In genomic region chr6:7973603-7974002, GRCh38 we compare ENCODE assay signal across 23 cellular contexts.
"Had no signal": no experiment of that assay in that cellular context is flagged by ENCODE, and none has a peak within 500 bp of the region (broad histone marks: within the 10 kb centered on the region; RNA-seq: fewer than 3 reads in every experiment).

No MANE protein-coding gene starts in this region.

- H3K36me3 ChIP-seq: cardiac muscle cell, Peyer's patch had no signal

- H3K4me3 ChIP-seq: cardiac muscle cell, Peyer's patch had no signal

- FAIRE-seq: astrocyte, colon had no signal

- DNase-seq: activated CD4-positive, alpha-beta memory T cell treated with anti-CD3 and anti-CD28 coated beads, Interleukin-2, amount 10 ng/mL, durations not matched to agents 7 days and 5 days; activated CD4-positive, alpha-beta T cell treated with anti-CD3 and anti-CD28 coated beads, Interleukin-2, amount 50 U/mL, for 1 hour; activated CD4-positive, CD25-positive, alpha-beta regulatory T cell; activated gamma-delta T cell; activated naive CD4-positive, alpha-beta T cell treated with anti-CD3 and anti-CD28 coated beads for 36 hours; activated T-cell treated with anti-CD3 and anti-CD28 coated beads for 4 hours; activated T-cell treated with anti-CD3 and anti-CD28 coated beads, Interleukin-2, amount 50 U/mL, for 48 hours; amygdala; cerebellar nuclear complex; KG1; NCI-H1048; NCI-H1694 treated with DMSO at 0.1 percent for 48 hours; NCI-H2029 treated with DMSO at 0.1 percent for 48 hours; NCI-H524; NK-92 treated with Interleukin-12 subunit alpha and Interleukin-12 subunit beta, amount 100 ng/mL, for 24 hours; OCI-M1; Peyer's patch; SHP77; T-cell; T-helper 2 cell had no signal

- H3K27me3 ChIP-seq: cardiac muscle cell, Peyer's patch had no signal
